2 cellular contexts compared by ENCODE assay signal in genomic region chr18:46412831-46413371, GRCh38.
TF ChIP-seq lines count a peak whose summit lies in the region.

No MANE protein-coding gene starts in this region.

TF ChIP-seq in SK-N-SH, 30 proteins besides CTCF, POLR2A, EP300 and RAD21 (continued from another document):
- no peak for TF ChIP-seq IRF3 (IDR thresholded peaks at IDR 0.05; ENCODE audit: low read depth, low read length)
- TF ChIP-seq NRF1 (IDR thresholded peaks at IDR 0.05; ENCODE audit: low read depth, low read length), result no peak
- no peak for TF ChIP-seq USF1 (IDR thresholded peaks at IDR 0.05; ENCODE audit: borderline replicate concordance, low read depth)
- no peak for TF ChIP-seq NFIC (IDR thresholded peaks at IDR 0.05; ENCODE audit: borderline replicate concordance)
- no peak for TF ChIP-seq JUND (IDR thresholded peaks at IDR 0.05)

TF ChIP-seq in SK-N-SH treated with all-trans-retinoic acid at 6 μM for 48 hours, 23 proteins besides CTCF, POLR2A, EP300 and RAD21 (continued from another document):
- TF ChIP-seq, protein P1, sequence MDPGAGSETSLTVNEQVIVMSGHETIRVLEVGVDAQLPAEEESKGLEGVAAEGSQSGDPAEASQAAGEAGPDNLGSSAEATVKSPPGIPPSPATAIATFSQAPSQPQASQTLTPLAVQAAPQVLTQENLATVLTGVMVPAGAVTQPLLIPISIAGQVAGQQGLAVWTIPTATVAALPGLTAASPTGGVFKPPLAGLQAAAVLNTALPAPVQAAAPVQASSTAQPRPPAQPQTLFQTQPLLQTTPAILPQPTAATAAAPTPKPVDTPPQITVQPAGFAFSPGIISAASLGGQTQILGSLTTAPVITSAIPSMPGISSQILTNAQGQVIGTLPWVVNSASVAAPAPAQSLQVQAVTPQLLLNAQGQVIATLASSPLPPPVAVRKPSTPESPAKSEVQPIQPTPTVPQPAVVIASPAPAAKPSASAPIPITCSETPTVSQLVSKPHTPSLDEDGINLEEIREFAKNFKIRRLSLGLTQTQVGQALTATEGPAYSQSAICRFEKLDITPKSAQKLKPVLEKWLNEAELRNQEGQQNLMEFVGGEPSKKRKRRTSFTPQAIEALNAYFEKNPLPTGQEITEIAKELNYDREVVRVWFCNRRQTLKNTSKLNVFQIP (CRISPR knock-in tag; IDR thresholded peaks at IDR 0.05; ENCODE audit: borderline replicate concordance, low read depth), result no peak
- no peak for TF ChIP-seq TCF4 (CRISPR knock-in tag; IDR thresholded peaks at IDR 0.05; ENCODE audit: borderline replicate concordance)
- no peak for TF ChIP-seq TOX (CRISPR knock-in tag; IDR thresholded peaks at IDR 0.05; ENCODE audit: borderline replicate concordance)
